ENCODE assay signal across 1 cellular context in the genomic region with DNA sequence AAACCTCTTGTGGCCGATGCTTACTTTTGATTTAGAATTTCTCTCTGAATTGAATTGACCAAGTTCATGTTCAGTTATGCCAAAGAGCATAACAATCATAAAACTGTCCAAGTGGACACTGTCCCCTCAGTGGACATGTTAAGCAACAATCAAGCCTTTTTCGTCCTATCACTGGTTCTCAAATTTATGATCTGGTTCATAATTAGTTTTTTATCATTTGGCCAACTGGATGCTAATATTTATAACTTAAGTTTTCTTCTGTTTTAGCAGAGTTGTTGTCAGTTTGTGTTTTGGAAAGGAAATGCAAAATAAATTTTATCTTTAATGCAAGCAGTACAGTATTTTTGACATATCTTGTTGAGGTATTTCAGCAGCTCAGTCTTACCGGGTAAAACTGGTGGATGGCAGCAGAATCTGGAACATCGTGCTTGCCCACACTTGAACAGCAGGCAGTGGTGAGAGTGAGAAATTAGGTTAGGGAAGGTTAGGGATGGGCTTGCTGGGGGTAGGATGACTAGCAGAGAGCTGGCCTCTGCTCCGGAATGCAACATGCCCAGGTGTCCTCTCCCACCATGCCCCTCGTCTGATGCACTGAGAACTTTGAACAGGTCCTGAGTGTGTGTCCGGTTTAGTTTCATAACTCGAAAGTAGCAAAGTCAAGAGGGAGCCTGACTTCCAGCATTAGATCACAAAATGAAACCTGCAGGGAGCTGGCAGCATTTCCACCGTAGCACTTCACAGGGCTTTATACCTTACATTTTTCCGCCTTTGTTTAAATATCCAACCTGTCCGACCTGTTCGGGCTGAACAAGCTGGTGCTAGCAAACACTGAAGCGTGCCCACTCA.
TF ChIP-seq lines count a peak whose summit lies in the region.

No MANE protein-coding gene starts in this region.

TF ChIP-seq in K562, 482 proteins besides CTCF, POLR2A, EP300 and RAD21 (continued from another document and continues in another):
- TF ChIP-seq, protein P1, sequence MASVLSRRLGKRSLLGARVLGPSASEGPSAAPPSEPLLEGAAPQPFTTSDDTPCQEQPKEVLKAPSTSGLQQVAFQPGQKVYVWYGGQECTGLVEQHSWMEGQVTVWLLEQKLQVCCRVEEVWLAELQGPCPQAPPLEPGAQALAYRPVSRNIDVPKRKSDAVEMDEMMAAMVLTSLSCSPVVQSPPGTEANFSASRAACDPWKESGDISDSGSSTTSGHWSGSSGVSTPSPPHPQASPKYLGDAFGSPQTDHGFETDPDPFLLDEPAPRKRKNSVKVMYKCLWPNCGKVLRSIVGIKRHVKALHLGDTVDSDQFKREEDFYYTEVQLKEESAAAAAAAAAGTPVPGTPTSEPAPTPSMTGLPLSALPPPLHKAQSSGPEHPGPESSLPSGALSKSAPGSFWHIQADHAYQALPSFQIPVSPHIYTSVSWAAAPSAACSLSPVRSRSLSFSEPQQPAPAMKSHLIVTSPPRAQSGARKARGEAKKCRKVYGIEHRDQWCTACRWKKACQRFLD (CRISPR knock-in tag; IDR thresholded peaks at IDR 0.05), result peak; percentile 60; the same call in 1 of the 2 replicates
- TF ChIP-seq THRAP3 (IDR thresholded peaks at IDR 0.05; ENCODE audit: borderline replicate concordance) (no peak; the same call in 1 of the 2 replicates), ZNF431 (CRISPR knock-in tag; IDR thresholded peaks at IDR 0.05) (no peak), ZNF696 (CRISPR knock-in tag; conservative IDR thresholded peaks at IDR 0.05) (no peak), SMARCC2 (IDR thresholded peaks at IDR 0.05; ENCODE audit: low read depth) (no peak), ZNF644 (tag; IDR thresholded peaks at IDR 0.05; ENCODE audit: low read depth) (no peak), DPF2 (IDR thresholded peaks at IDR 0.05) (no peak; the same call in 1 of the 2 replicates), ZNF134 (CRISPR knock-in tag; conservative IDR thresholded peaks at IDR 0.05) (no peak), SIN3A (IDR thresholded peaks at IDR 0.05; ENCODE audit: borderline replicate concordance in 2 of 2, control insufficient read depth in 1 of 2, low read depth in 2 of 2, low read length in 2 of 2) (0 out of 4 replicates have a peak, but pooled peaks of 1 of the 2 experiments have one; percentile 43), NFYB (IDR thresholded peaks at IDR 0.05; ENCODE audit: extremely low read depth, insufficient read length) (no peak), ESRRB (CRISPR knock-in tag; IDR thresholded peaks at IDR 0.05; ENCODE audit: borderline replicate concordance) (no peak), ZNF699 (CRISPR knock-in tag; IDR thresholded peaks at IDR 0.05; ENCODE audit: insufficient replicate concordance) (no peak), HCFC1 (IDR thresholded peaks at IDR 0.05; ENCODE audit: low read depth, low read length) (no peak), RNF2 (IDR thresholded peaks at IDR 0.05) (no peak; the same call in 1 of the 2 replicates), MCM2 (IDR thresholded peaks at IDR 0.05; ENCODE audit: low read depth) (no peak), NR3C1 (CRISPR knock-in tag; IDR thresholded peaks at IDR 0.05) (no peak), ZNF780A (CRISPR knock-in tag; IDR thresholded peaks at IDR 0.05) (no peak), NFE2 (IDR thresholded peaks at IDR 0.05; ENCODE audit: low read depth) (peak; percentile 29; the same call in 1 of the 2 replicates), ZNF695 (CRISPR knock-in tag; IDR thresholded peaks at IDR 0.05) (no peak), ERF (CRISPR knock-in tag; IDR thresholded peaks at IDR 0.05) (no peak), ETV6 (IDR thresholded peaks at IDR 0.05; ENCODE audit: borderline replicate concordance in 1 of 2, low read depth in 2 of 2, low read length in 1 of 2) (no peak), ETV6 (CRISPR knock-in tag; IDR thresholded peaks at IDR 0.05; ENCODE audit: borderline replicate concordance) (no peak), SMAD4 (CRISPR knock-in tag; conservative IDR thresholded peaks at IDR 0.05) (0 out of 2 replicates have a peak, but pooled peaks have one; percentile 13), CBFA2T3 (IDR thresholded peaks at IDR 0.05) (no peak), FOXK2 (conservative IDR thresholded peaks at IDR 0.05 in 1 of 2, IDR thresholded peaks at IDR 0.05 in 1 of 2; ENCODE audit: low read depth in 2 of 2) (no peak), ZNF133 (CRISPR knock-in tag; IDR thresholded peaks at IDR 0.05) (no peak), HSF4 (CRISPR knock-in tag; IDR thresholded peaks at IDR 0.05; ENCODE audit: borderline replicate concordance) (peak; percentile 37; the same call in 1 of the 2 replicates), LCOR (CRISPR knock-in tag; IDR thresholded peaks at IDR 0.05) (no peak), KAT7 (CRISPR knock-in tag; IDR thresholded peaks at IDR 0.05; ENCODE audit: borderline replicate concordance) (0 out of 2 replicates have a peak, but pooled peaks have one; percentile 13), EP400 (IDR thresholded peaks at IDR 0.05) (0 out of 2 replicates have a peak, but pooled peaks have one; percentile 43), RFX7 (CRISPR knock-in tag; IDR thresholded peaks at IDR 0.05) (no peak), MCM7 (IDR thresholded peaks at IDR 0.05) (no peak), ZNF444 (CRISPR knock-in tag; IDR thresholded peaks at IDR 0.05) (no peak), HOXB6 (CRISPR knock-in tag; IDR thresholded peaks at IDR 0.05; ENCODE audit: borderline replicate concordance) (no peak), PTBP1 (IDR thresholded peaks at IDR 0.05; ENCODE audit: low read depth, low read length) (no peak), FOXM1 (IDR thresholded peaks at IDR 0.05; ENCODE audit: low read depth) (no peak), FOXM1 (CRISPR knock-in tag; IDR thresholded peaks at IDR 0.05; ENCODE audit: low read depth) (no peak), SIRT6 (IDR thresholded peaks at IDR 0.05; ENCODE audit: low read depth, low read length) (no peak)
- TF ChIP-seq, protein P2, sequence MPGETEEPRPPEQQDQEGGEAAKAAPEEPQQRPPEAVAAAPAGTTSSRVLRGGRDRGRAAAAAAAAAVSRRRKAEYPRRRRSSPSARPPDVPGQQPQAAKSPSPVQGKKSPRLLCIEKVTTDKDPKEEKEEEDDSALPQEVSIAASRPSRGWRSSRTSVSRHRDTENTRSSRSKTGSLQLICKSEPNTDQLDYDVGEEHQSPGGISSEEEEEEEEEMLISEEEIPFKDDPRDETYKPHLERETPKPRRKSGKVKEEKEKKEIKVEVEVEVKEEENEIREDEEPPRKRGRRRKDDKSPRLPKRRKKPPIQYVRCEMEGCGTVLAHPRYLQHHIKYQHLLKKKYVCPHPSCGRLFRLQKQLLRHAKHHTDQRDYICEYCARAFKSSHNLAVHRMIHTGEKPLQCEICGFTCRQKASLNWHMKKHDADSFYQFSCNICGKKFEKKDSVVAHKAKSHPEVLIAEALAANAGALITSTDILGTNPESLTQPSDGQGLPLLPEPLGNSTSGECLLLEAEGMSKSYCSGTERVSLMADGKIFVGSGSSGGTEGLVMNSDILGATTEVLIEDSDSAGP (CRISPR knock-in tag; IDR thresholded peaks at IDR 0.05), result no peak
- TF ChIP-seq, protein P3, sequence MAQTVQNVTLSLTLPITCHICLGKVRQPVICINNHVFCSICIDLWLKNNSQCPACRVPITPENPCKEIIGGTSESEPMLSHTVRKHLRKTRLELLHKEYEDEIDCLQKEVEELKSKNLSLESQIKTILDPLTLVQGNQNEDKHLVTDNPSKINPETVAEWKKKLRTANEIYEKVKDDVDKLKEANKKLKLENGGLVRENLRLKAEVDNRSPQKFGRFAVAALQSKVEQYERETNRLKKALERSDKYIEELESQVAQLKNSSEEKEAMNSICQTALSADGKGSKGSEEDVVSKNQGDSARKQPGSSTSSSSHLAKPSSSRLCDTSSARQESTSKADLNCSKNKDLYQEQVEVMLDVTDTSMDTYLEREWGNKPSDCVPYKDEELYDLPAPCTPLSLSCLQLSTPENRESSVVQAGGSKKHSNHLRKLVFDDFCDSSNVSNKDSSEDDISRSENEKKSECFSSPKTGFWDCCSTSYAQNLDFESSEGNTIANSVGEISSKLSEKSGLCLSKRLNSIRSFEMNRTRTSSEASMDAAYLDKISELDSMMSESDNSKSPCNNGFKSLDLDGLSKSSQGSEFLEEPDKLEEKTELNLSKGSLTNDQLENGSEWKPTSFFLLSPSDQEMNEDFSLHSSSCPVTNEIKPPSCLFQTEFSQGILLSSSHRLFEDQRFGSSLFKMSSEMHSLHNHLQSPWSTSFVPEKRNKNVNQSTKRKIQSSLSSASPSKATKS (CRISPR knock-in tag; IDR thresholded peaks at IDR 0.05), result no peak
- TF ChIP-seq, protein P4, sequence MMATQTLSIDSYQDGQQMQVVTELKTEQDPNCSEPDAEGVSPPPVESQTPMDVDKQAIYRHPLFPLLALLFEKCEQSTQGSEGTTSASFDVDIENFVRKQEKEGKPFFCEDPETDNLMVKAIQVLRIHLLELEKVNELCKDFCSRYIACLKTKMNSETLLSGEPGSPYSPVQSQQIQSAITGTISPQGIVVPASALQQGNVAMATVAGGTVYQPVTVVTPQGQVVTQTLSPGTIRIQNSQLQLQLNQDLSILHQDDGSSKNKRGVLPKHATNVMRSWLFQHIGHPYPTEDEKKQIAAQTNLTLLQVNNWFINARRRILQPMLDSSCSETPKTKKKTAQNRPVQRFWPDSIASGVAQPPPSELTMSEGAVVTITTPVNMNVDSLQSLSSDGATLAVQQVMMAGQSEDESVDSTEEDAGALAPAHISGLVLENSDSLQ (IDR thresholded peaks at IDR 0.05), result no peak
- TF ChIP-seq, protein P5, sequence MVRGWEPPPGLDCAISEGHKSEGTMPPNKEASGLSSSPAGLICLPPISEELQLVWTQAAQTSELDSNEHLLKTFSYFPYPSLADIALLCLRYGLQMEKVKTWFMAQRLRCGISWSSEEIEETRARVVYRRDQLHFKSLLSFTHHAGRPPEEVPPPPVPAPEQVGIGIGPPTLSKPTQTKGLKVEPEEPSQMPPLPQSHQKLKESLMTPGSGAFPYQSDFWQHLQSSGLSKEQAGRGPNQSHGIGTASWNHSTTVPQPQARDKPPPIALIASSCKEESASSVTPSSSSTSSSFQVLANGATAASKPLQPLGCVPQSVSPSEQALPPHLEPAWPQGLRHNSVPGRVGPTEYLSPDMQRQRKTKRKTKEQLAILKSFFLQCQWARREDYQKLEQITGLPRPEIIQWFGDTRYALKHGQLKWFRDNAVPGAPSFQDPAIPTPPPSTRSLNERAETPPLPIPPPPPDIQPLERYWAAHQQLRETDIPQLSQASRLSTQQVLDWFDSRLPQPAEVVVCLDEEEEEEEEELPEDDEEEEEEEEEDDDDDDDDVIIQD (CRISPR knock-in tag; IDR thresholded peaks at IDR 0.05), result no peak
- TF ChIP-seq, protein P6, sequence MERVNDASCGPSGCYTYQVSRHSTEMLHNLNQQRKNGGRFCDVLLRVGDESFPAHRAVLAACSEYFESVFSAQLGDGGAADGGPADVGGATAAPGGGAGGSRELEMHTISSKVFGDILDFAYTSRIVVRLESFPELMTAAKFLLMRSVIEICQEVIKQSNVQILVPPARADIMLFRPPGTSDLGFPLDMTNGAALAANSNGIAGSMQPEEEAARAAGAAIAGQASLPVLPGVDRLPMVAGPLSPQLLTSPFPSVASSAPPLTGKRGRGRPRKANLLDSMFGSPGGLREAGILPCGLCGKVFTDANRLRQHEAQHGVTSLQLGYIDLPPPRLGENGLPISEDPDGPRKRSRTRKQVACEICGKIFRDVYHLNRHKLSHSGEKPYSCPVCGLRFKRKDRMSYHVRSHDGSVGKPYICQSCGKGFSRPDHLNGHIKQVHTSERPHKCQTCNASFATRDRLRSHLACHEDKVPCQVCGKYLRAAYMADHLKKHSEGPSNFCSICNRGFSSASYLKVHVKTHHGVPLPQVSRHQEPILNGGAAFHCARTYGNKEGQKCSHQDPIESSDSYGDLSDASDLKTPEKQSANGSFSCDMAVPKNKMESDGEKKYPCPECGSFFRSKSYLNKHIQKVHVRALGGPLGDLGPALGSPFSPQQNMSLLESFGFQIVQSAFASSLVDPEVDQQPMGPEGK (CRISPR knock-in tag; IDR thresholded peaks at IDR 0.05; ENCODE audit: borderline replicate concordance), result no peak
- TF ChIP-seq, protein P7, sequence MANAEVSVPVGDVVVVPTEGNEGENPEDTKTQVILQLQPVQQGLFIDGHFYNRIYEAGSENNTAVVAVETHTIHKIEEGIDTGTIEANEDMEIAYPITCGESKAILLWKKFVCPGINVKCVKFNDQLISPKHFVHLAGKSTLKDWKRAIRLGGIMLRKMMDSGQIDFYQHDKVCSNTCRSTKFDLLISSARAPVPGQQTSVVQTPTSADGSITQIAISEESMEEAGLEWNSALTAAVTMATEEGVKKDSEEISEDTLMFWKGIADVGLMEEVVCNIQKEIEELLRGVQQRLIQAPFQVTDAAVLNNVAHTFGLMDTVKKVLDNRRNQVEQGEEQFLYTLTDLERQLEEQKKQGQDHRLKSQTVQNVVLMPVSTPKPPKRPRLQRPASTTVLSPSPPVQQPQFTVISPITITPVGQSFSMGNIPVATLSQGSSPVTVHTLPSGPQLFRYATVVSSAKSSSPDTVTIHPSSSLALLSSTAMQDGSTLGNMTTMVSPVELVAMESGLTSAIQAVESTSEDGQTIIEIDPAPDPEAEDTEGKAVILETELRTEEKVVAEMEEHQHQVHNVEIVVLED (CRISPR knock-in tag; IDR thresholded peaks at IDR 0.05), result no peak
- TF ChIP-seq, protein P8, sequence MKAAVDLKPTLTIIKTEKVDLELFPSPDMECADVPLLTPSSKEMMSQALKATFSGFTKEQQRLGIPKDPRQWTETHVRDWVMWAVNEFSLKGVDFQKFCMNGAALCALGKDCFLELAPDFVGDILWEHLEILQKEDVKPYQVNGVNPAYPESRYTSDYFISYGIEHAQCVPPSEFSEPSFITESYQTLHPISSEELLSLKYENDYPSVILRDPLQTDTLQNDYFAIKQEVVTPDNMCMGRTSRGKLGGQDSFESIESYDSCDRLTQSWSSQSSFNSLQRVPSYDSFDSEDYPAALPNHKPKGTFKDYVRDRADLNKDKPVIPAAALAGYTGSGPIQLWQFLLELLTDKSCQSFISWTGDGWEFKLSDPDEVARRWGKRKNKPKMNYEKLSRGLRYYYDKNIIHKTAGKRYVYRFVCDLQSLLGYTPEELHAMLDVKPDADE (conservative IDR thresholded peaks at IDR 0.05; ENCODE audit: control insufficient read depth, low read depth, low read length), result no peak
